In genomic region chr17:19785854-19786253, GRCh38 we compare ENCODE assay signal across 2 cellular contexts.
TF ChIP-seq lines count a peak whose summit lies in the region.

No MANE protein-coding gene starts in this region.

TF ChIP-seq in SK-N-SH, 30 proteins besides CTCF, POLR2A, EP300 and RAD21:
- no peak for TF ChIP-seq GABPA (IDR thresholded peaks at IDR 0.05; ENCODE audit: low read depth)
- no peak for TF ChIP-seq REST (IDR thresholded peaks at IDR 0.05; ENCODE audit: low read depth, low read length)
- TF ChIP-seq YY1 (IDR thresholded peaks at IDR 0.05; ENCODE audit: low read depth), result no peak
- no peak for TF ChIP-seq CHD2 (IDR thresholded peaks at IDR 0.05; ENCODE audit: low read length, partially characterized antibody)
- TF ChIP-seq TCF12 (IDR thresholded peaks at IDR 0.05), result no peak
- no peak for TF ChIP-seq ELF1 (IDR thresholded peaks at IDR 0.05)
TF ChIP-seq in SK-N-SH: peak in this region for 0.

TF ChIP-seq in SK-N-SH treated with all-trans-retinoic acid at 6 μM for 48 hours, 23 proteins besides CTCF, POLR2A, EP300 and RAD21:
- TF ChIP-seq PATZ1 (CRISPR knock-in tag; IDR thresholded peaks at IDR 0.05; ENCODE audit: borderline replicate concordance) (no peak), RARB (CRISPR knock-in tag; IDR thresholded peaks at IDR 0.05) (no peak), ZNF565 (CRISPR knock-in tag; conservative IDR thresholded peaks at IDR 0.05; ENCODE audit: low read depth) (no peak), BACH2 (CRISPR knock-in tag; IDR thresholded peaks at IDR 0.05; ENCODE audit: borderline replicate concordance) (no peak), ZFP30 (CRISPR knock-in tag; IDR thresholded peaks at IDR 0.05) (no peak), ZNF70 (CRISPR knock-in tag; IDR thresholded peaks at IDR 0.05) (no peak), ISL1 (CRISPR knock-in tag; IDR thresholded peaks at IDR 0.05) (no peak), ARNTL (CRISPR knock-in tag; IDR thresholded peaks at IDR 0.05; ENCODE audit: borderline replicate concordance, low read depth) (no peak), ZC3H10 (CRISPR knock-in tag; IDR thresholded peaks at IDR 0.05) (no peak)
- TF ChIP-seq, protein P1, sequence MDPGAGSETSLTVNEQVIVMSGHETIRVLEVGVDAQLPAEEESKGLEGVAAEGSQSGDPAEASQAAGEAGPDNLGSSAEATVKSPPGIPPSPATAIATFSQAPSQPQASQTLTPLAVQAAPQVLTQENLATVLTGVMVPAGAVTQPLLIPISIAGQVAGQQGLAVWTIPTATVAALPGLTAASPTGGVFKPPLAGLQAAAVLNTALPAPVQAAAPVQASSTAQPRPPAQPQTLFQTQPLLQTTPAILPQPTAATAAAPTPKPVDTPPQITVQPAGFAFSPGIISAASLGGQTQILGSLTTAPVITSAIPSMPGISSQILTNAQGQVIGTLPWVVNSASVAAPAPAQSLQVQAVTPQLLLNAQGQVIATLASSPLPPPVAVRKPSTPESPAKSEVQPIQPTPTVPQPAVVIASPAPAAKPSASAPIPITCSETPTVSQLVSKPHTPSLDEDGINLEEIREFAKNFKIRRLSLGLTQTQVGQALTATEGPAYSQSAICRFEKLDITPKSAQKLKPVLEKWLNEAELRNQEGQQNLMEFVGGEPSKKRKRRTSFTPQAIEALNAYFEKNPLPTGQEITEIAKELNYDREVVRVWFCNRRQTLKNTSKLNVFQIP (CRISPR knock-in tag; IDR thresholded peaks at IDR 0.05; ENCODE audit: borderline replicate concordance, low read depth), result no peak
